ENCODE assay signal across 25 cellular contexts in genomic region chr17:52885882-52886281, GRCh38.
"Had no signal": no experiment of that assay in that cellular context is flagged by ENCODE, and none has a peak within 500 bp of the region (broad histone marks: within the 10 kb centered on the region; RNA-seq: fewer than 3 reads in every experiment).

No MANE protein-coding gene starts in this region.

- H3K36me3 ChIP-seq: brain microvascular endothelial cell, gastroesophageal sphincter, lower lobe of right lung, suprapubic skin, tibial artery, upper lobe of right lung had no signal

- H3K4me3 ChIP-seq: coronary artery, dorsolateral prefrontal cortex, gastroesophageal sphincter, hepatocyte, lower lobe of right lung, suprapubic skin, tibial artery, upper lobe of right lung had no signal

- H3K27me3 ChIP-seq: brain microvascular endothelial cell, hepatocyte, tibial artery, upper lobe of right lung had no signal

- ATAC-seq: activated T-cell treated with anti-CD3 and anti-CD28 coated beads, Interleukin-2, amount 50 U/mL, for 72 hours; gastroesophageal sphincter; left lobe of liver; lower lobe of right lung; natural killer cell; right cardiac atrium; upper lobe of right lung had no signal

- DNase-seq: activated CD4-positive, alpha-beta T cell treated with anti-CD3 and anti-CD28 coated beads for 4 hours; activated CD4-positive, alpha-beta T cell treated with anti-CD3 and anti-CD28 coated beads, Interleukin-2, amount 50 U/mL, for 4 hours; activated effector memory CD4-positive, alpha-beta T cell treated with anti-CD3 and anti-CD28 coated beads, Interleukin-2, amount 50 U/mL, for 16 hours; activated naive CD4-positive, alpha-beta T cell treated with anti-CD3 and anti-CD28 coated beads, Interleukin-2, amount 10 ng/mL, durations not matched to agents 7 days and 5 days; activated naive CD8-positive, alpha-beta T cell treated with anti-CD3 and anti-CD28 coated beads, Interleukin-2, amount 10 ng/mL, durations not matched to agents 7 days and 5 days; activated T-cell treated with anti-CD3 and anti-CD28 coated beads for 4 hours; activated T-cell treated with anti-CD3 and anti-CD28 coated beads, Interleukin-2, amount 50 U/mL, for 72 hours; brain microvascular endothelial cell; dorsolateral prefrontal cortex; effector memory CD4-positive, alpha-beta T cell; erythroblast; lower lobe of right lung; mesenchymal stem cell; natural killer cell; right cardiac atrium; stimulated activated CD4-positive, alpha-beta T cell treated with anti-CD3 and anti-CD28 coated beads, Interleukin-15, amount 100 ng/mL, for 24 hours; stimulated activated CD4-positive, alpha-beta T cell treated with anti-CD3 and anti-CD28 coated beads, Interleukin-2, amount 100 ng/mL, for 24 hours; stimulated activated naive CD4-positive, alpha-beta T cell; tibial artery; upper lobe of right lung had no signal
